1 cellular context compared by ENCODE assay signal in the genomic region with DNA sequence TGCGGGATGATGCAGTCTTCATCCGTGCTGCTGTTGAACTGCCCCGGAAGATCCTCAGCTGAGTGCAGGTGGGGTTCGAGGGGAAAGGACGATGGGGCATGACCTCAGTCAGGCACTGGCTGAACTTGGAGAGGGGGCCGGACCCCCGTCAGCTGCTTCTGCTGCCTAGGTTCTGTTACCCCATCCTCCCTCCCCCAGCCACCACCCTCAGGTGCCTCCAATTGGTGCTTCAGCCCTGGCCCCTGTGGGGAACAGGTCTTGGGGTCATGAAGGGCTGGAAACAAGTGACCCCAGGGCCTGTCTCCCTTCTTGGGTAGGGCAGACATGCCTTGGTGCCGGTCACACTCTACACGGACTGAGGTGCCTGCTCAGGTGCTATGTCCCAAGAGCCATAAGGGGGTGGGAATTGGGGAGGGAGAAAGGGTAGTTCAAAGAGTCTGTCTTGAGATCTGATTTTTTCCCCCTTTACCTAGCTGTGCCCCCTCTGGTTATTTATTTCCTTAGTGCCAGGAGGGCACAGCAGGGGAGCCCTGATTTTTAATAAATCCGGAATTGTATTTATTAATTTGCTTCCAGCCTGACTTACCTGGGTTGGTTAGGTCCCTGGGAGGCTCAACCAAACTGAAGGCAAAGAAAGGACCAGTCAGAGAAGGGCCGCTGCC.
TF ChIP-seq lines count a peak whose summit lies in the region.

No MANE protein-coding gene starts in this region.

TF ChIP-seq in H1, 55 proteins besides CTCF, POLR2A, EP300 and RAD21:
- TF ChIP-seq SIN3A (conservative IDR thresholded peaks at IDR 0.05 in 1 of 2, IDR thresholded peaks at IDR 0.05 in 1 of 2; ENCODE audit: low read depth in 1 of 2, low read length in 2 of 2) (no peak), RXRA (IDR thresholded peaks at IDR 0.05; ENCODE audit: insufficient read depth, low read depth, low read length) (no peak), HDAC6 (IDR thresholded peaks at IDR 0.05; ENCODE audit: low read depth, low read length) (no peak), YY1 (IDR thresholded peaks at IDR 0.05; ENCODE audit: low read depth, low read length) (no peak), EGR1 (IDR thresholded peaks at IDR 0.05; ENCODE audit: borderline replicate concordance, low read depth, low read length) (no peak), RFX5 (IDR thresholded peaks at IDR 0.05; ENCODE audit: borderline replicate concordance, low read depth, low read length) (no peak), JUND (IDR thresholded peaks at IDR 0.05; ENCODE audit: low read length) (no peak), BCL11A (IDR thresholded peaks at IDR 0.05; ENCODE audit: low read depth in 2 of 2, low read length in 2 of 2) (no peak), ZNF274 (IDR thresholded peaks at IDR 0.05; ENCODE audit: borderline replicate concordance, extremely low read depth, low read length) (no peak), CBX8 (IDR thresholded peaks at IDR 0.05; ENCODE audit: borderline replicate concordance, low read depth, low read length) (no peak), POLR2AphosphoS5 (IDR thresholded peaks at IDR 0.05; ENCODE audit: low read depth, low read length) (no peak; the same call in 1 of the 2 replicates), FOSL1 (IDR thresholded peaks at IDR 0.05; ENCODE audit: insufficient read depth, low read depth, low read length) (no peak), JUN (IDR thresholded peaks at IDR 0.05; ENCODE audit: low read depth, low read length) (no peak), SUZ12 (IDR thresholded peaks at IDR 0.05; ENCODE audit: low read length) (no peak), TEAD4 (IDR thresholded peaks at IDR 0.05; ENCODE audit: low read depth, low read length) (no peak), RBBP5 (IDR thresholded peaks at IDR 0.05; ENCODE audit: borderline replicate concordance, low read depth, low read length) (no peak), GABPA (IDR thresholded peaks at IDR 0.05; ENCODE audit: borderline replicate concordance, insufficient read depth, low read length) (no peak), MAFK (IDR thresholded peaks at IDR 0.05; ENCODE audit: low read depth, low read length) (no peak)
- TF ChIP-seq, protein P1, sequence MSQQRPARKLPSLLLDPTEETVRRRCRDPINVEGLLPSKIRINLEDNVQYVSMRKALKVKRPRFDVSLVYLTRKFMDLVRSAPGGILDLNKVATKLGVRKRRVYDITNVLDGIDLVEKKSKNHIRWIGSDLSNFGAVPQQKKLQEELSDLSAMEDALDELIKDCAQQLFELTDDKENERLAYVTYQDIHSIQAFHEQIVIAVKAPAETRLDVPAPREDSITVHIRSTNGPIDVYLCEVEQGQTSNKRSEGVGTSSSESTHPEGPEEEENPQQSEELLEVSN (IDR thresholded peaks at IDR 0.05) = no peak
